In the genomic region with DNA sequence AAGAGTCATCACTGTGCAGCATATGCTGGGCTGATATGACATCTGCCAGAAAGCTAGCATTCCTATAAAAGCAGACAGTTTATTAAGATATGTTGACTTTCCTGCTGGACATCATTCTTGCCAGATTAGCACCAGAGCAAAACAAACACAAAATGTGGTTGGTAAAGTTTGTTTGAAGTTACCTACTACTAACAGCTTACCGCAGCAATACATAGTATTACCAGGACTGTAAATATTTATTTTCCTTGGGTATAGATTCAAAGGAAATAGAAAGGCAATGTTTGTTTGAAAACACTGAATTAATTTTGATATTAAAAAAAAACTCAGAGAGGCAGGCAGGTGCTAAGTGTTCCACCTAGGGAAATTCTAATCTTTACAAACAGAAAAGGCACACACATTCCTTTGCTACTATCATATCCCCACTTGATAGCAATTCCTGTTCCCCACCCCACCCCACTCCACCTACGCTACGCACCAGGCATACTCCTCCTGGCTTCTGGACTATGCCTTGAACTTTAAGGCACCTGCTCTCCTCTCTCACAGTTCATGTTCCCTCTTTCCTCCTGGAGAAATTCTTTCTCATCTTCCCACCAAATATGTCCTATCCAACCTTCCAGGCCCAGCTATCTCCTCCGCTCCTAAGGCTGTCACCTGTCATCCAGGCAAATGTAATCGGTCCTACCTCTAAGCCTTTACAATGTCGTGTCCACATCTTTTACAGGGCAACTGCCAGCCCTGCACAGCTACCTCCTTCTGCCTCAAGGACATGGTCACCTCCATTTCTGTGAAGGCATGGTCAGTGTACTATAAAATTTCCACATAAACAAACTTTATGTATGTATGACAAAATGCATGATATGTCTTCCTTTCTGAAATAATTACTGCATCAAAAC, we compare ENCODE assay signal across 19 cellular contexts. TPM values are rescaled to one million over a fixed set of nuclear protein-coding genes. Genes with fewer than 3 reads are reported as not detected.
DNase-seq lines count a peak whose midpoint lies in the region; ATAC-seq and TF ChIP-seq lines count a peak whose summit lies in the region.
"Had no signal": no experiment of that assay in that cellular context is flagged by ENCODE, and none has a peak within 500 bp of the region (broad histone marks: within the 10 kb centered on the region; RNA-seq: fewer than 3 reads in every experiment).

No MANE protein-coding gene starts in this region.

- no peaks in the 10 kb centered on the region for H3F3A ChIP-seq in PC-3 (ENCODE audit: low read length, unreplicated experiment)

- H3K36me3 ChIP-seq in PC-3 (ENCODE audit: low read depth, low read length) (no peaks in the 10 kb centered on the region), esophagus muscularis mucosa (no peaks in the 10 kb centered on the region)

- no peak for TF ChIP-seq CTCF in Calu3 (IDR thresholded peaks at IDR 0.05; ENCODE audit: unreplicated experiment)
- no peak for TF ChIP-seq CTCF in PC-3 (conservative IDR thresholded peaks at IDR 0.05; ENCODE audit: low read depth, low read length)
- no peak for TF ChIP-seq CTCF in esophagus muscularis mucosa (IDR thresholded peaks at IDR 0.05)
- no peak for TF ChIP-seq CTCF in progenitor cell of endocrine pancreas (IDR thresholded peaks at IDR 0.05; ENCODE audit: unreplicated experiment)

- H3K9me2 ChIP-seq in PC-3 (replicated peaks; ENCODE audit: low read length) = no peaks in the 10 kb centered on the region

- no peaks in the 10 kb centered on the region for H3K27me3 ChIP-seq in PC-3 (ENCODE audit: low read length)
- no peaks in the 10 kb centered on the region for H3K27me3 ChIP-seq in esophagus muscularis mucosa

- no TSS peak for BruUV-seq in Calu3 (replicated peaks; lab: Mats Ljungman, UMichigan)
- no TSS peak for BruUV-seq in PC-3 (replicated peaks; lab: Mats Ljungman, UMichigan)

- no peak for TF ChIP-seq EP300 in esophagus muscularis mucosa (IDR thresholded peaks at IDR 0.05)

- no peaks in the 10 kb centered on the region for H3K9me3 Mint-ChIP-seq in Calu3 (ENCODE audit: low read depth, unreplicated experiment)
- H3K9me3 Mint-ChIP-seq in progenitor cell of endocrine pancreas (ENCODE audit: low read depth) = no peaks in the 10 kb centered on the region
- H3K9me3 Mint-ChIP-seq: naive B cell had no signal

- H3K9me3 ChIP-seq in PC-3 (ENCODE audit: low read length) (no peaks in the 10 kb centered on the region), esophagus muscularis mucosa (no peaks in the 10 kb centered on the region)

- peaks cover 79% of the 10 kb centered on the region for H3K4me1 Mint-ChIP-seq in Calu3 (ENCODE audit: low read depth, unreplicated experiment)
- H3K4me1 Mint-ChIP-seq in progenitor cell of endocrine pancreas (ENCODE audit: low read depth) = peaks cover 43% of the 10 kb centered on the region
- H3K4me1 Mint-ChIP-seq: naive B cell had no signal

- H3K9ac ChIP-seq in PC-3 (ENCODE audit: low read length) = no peak overlapping the region

- no peaks in the 10 kb centered on the region for H3K27me3 Mint-ChIP-seq in Calu3 (ENCODE audit: unreplicated experiment)
- no peaks in the 10 kb centered on the region for H3K27me3 Mint-ChIP-seq in progenitor cell of endocrine pancreas

- intact Hi-C loops in Calu3 (cut with micrococcal nuclease; ENCODE audit: unreplicated experiment) = loop anchor here (5.0 kb wide), 1 partner anchor 39 kb away; no protein-coding TSS in a partner anchor
- intact Hi-C loops in PC-3 (cut with micrococcal nuclease) = loop anchor here (1.0 to 5.0 kb wide), 5 partner anchors 14 to 70 kb away; a partner anchor contains a TSS
- intact Hi-C loops in esophagus muscularis mucosa (cut with DNase I) = no loop called here

- H3K36me3 Mint-ChIP-seq in Calu3 (ENCODE audit: insufficient read depth, unreplicated experiment) (peaks cover 14% of the 10 kb centered on the region), progenitor cell of endocrine pancreas (ENCODE audit: insufficient read depth) (no peaks in the 10 kb centered on the region)
- H3K36me3 Mint-ChIP-seq: activated naive CD4-positive, alpha-beta T cell treated with anti-CD3 and anti-CD28 coated beads, Interleukin-2, amount 50 U/mL, for 72 hours; naive B cell had no signal

- H3K27ac Mint-ChIP-seq in Calu3 (ENCODE audit: unreplicated experiment) (peak overlapping the region; percentile 71), progenitor cell of endocrine pancreas (peak overlapping the region; percentile 70)
- H3K27ac Mint-ChIP-seq: naive B cell had no signal

- H3K4me2 ChIP-seq in PC-3 (ENCODE audit: low read length) = peak overlapping the region; percentile 70

- H3K4me3 ChIP-seq in PC-3 (ENCODE audit: low read length) (peak overlapping the region; percentile 37; the same call in 1 of the 2 replicates), esophagus muscularis mucosa (no peak overlapping the region)
- H3K4me3 ChIP-seq: SK-N-MC had no signal

- POLR2A ChIA-PET in PC-3 (lab: Charles Lee; ENCODE audit: unreplicated experiment) = interaction anchor here (0.6 to 0.7 kb wide), 3 partner anchors 10 to 35 kb away, joined by 3 to 4 read pairs (median 3); a partner anchor contains a TSS

- H3K4me3 Mint-ChIP-seq in Calu3 (ENCODE audit: low read depth, unreplicated experiment) = peak overlapping the region; percentile 55
- no peak overlapping the region for H3K4me3 Mint-ChIP-seq in progenitor cell of endocrine pancreas (ENCODE audit: low read depth)
- H3K4me3 Mint-ChIP-seq: naive B cell had no signal

- peaks cover 93% of the 10 kb centered on the region for H3K79me2 ChIP-seq in PC-3 (ENCODE audit: low read length)

- TF ChIP-seq POLR2A in esophagus muscularis mucosa (IDR thresholded peaks at IDR 0.05; ENCODE audit: low read depth) = no peak

- 98% methylated on average over 6 of the region's 6 CpGs for WGBS in esophagus muscularis mucosa

- CTCF ChIA-PET in Calu3 (lab: Charles Lee) = interaction anchor here (0.6 to 1.1 kb wide), 3 partner anchors 8 to 65 kb away, joined by 3 to 4 read pairs (median 3); no protein-coding TSS in a partner anchor
- CTCF ChIA-PET in PC-3 (lab: Charles Lee) = interaction anchor here (0.7 kb wide), 1 partner anchor 35 kb away, joined by 3 read pairs; a partner anchor contains a TSS

- no peak overlapping the region for H2AFZ ChIP-seq in PC-3 (ENCODE audit: low read length)

- peaks cover 35% of the 10 kb centered on the region for H4K20me1 ChIP-seq in PC-3 (ENCODE audit: low read length)

- peaks cover 52% of the 10 kb centered on the region for H3K4me1 ChIP-seq in PC-3 (ENCODE audit: insufficient read depth, low read length)
- peaks cover 22 to 75% (median 46%) of the 10 kb centered on the region in 4 donors for H3K4me1 ChIP-seq in esophagus muscularis mucosa

- peak overlapping the region; percentile 39 for H3K27ac ChIP-seq in PC-3 (ENCODE audit: low read length)
- no peak overlapping the region for H3K27ac ChIP-seq in esophagus muscularis mucosa (replicated peaks in 1 of 4)
- H3K27ac ChIP-seq: SK-N-MC had no signal

- ATAC-seq in PC-3 (peak; percentile 90), GM18861 (IDR thresholded peaks at IDR 0.05; ENCODE audit: unreplicated experiment) (no peak)
- ATAC-seq: activated naive CD4-positive, alpha-beta T cell treated with anti-CD3 and anti-CD28 coated beads, Interleukin-2, amount 50 U/mL, for 72 hours; left ventricle myocardium superior had no signal

- no peak for DNase-seq in Calu3
- DNase-seq in PC-3 = peak; percentile 99
- DNase-seq in esophagus muscularis mucosa (ENCODE audit: extremely low spot score) = peak; percentile 12
- no peak for DNase-seq in progenitor cell of endocrine pancreas (ENCODE audit: low spot score, unreplicated experiment)
- no peak for DNase-seq in NCI-H1048 (lab: John Stamatoyannopoulos, UW)
- no peak for DNase-seq in C1 segment of cervical spinal cord (lab: John Stamatoyannopoulos, UW)
- no peak for DNase-seq in SIG-M5 treated with dmso at 0.1 percent for 504 hours (lab: John Stamatoyannopoulos, UW; ENCODE audit: unreplicated experiment)
- DNase-seq: activated CD4-positive, alpha-beta T cell treated with anti-CD3 and anti-CD28 coated beads, Interleukin-2, amount 50 U/mL, for 4 hours; activated T-cell treated with anti-CD3 and anti-CD28 coated beads, Interleukin-2, amount 50 U/mL, for 1 hour; AML-193; DMS 273 treated with DMSO at 0.1 percent for 48 hours; left ventricle myocardium superior; naive B cell; NCI-H2029 treated with DMSO at 0.1 percent for 48 hours; NCI-H524 treated with DMSO at 0.1 percent for 48 hours had no signal

RNA-seq across cellular contexts. Expression of a gene that starts 34.7 kb away (rescaled TPM):
- total RNA-seq in Calu3 (2022) = 72.4 and 77.4 TPM in 2 replicates
- 12.6 and 17.1 TPM in 2 replicates for total RNA-seq in PC-3 (2014; rRNA removed)
- total RNA-seq in esophagus muscularis mucosa = 100 to 1,000 TPM in 1 of 4 donors, 10 to 100 TPM in 3; 48.5 to 108 (median 69.1) TPM
- 37.0 and 43.3 TPM in 2 replicates for total RNA-seq in progenitor cell of endocrine pancreas
- total RNA-seq: OCI-LY7 had no signal

Comparison
In these comparisons a context has a peak if more than half of its experiments do, and no peak if none do; other contexts are left out.
1. DNase-seq: peak in PC-3 (single experiment) and esophagus muscularis mucosa (single experiment); none in Calu3 (single experiment), progenitor cell of endocrine pancreas (single experiment), NCI-H1048 (single experiment), C1 segment of cervical spinal cord (0 of 14) and SIG-M5 treated with dmso at 0.1 percent for 504 hours (single experiment).